Comparison of ENCODE assay signal across 1 cellular context in the genomic region with DNA sequence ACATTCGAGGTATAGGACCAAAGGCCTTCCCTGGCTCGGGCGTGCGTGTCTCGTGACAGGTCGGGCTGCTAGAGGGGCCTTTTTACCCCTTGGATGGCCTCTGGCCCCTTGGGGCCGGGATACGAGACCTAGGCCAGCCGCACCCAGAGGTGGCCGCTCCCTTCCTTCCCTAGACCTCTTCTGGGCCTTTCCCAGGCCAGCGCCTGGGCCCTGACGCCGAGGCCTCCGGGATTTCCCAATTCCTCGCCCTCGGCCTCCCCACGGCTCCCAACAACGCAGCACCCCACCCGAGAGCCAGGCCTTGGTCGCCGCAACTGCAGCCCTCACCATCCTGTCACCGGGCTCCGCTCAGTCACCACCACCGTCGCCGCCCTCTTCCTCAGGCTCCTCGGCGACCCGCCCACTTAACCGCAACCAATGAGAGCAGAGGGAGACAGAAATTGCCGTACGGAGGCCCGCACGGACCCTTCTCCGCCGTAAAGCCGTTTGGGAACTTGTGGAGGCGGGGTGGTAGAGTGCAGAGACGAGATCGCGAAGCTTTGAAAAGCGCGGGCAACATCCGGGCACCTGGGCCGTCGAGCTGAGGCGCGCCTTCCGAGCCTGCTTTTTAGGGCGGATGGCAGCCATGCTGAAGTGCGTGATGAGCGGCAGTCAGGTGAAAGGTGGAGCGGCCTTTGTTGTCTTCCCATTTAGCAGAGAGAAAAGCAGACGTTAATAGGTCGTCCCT.
A peak's percentile ranks its signal among the peaks of the same experiment; 100 is the strongest.
TF ChIP-seq lines count a peak whose summit lies in the region.

A gene (plus strand): TSS at position 610 of the 727 bp plus-strand sequence. CDS start 7 bp downstream, at position 617.
A gene (minus strand): TSS at position 390 of the 727 bp plus-strand sequence. CDS start 60 bp downstream, at position 330.

TF ChIP-seq in K562, 482 proteins besides CTCF, POLR2A, EP300 and RAD21 (continued from another document and continues in another):
- TF ChIP-seq, protein P1, sequence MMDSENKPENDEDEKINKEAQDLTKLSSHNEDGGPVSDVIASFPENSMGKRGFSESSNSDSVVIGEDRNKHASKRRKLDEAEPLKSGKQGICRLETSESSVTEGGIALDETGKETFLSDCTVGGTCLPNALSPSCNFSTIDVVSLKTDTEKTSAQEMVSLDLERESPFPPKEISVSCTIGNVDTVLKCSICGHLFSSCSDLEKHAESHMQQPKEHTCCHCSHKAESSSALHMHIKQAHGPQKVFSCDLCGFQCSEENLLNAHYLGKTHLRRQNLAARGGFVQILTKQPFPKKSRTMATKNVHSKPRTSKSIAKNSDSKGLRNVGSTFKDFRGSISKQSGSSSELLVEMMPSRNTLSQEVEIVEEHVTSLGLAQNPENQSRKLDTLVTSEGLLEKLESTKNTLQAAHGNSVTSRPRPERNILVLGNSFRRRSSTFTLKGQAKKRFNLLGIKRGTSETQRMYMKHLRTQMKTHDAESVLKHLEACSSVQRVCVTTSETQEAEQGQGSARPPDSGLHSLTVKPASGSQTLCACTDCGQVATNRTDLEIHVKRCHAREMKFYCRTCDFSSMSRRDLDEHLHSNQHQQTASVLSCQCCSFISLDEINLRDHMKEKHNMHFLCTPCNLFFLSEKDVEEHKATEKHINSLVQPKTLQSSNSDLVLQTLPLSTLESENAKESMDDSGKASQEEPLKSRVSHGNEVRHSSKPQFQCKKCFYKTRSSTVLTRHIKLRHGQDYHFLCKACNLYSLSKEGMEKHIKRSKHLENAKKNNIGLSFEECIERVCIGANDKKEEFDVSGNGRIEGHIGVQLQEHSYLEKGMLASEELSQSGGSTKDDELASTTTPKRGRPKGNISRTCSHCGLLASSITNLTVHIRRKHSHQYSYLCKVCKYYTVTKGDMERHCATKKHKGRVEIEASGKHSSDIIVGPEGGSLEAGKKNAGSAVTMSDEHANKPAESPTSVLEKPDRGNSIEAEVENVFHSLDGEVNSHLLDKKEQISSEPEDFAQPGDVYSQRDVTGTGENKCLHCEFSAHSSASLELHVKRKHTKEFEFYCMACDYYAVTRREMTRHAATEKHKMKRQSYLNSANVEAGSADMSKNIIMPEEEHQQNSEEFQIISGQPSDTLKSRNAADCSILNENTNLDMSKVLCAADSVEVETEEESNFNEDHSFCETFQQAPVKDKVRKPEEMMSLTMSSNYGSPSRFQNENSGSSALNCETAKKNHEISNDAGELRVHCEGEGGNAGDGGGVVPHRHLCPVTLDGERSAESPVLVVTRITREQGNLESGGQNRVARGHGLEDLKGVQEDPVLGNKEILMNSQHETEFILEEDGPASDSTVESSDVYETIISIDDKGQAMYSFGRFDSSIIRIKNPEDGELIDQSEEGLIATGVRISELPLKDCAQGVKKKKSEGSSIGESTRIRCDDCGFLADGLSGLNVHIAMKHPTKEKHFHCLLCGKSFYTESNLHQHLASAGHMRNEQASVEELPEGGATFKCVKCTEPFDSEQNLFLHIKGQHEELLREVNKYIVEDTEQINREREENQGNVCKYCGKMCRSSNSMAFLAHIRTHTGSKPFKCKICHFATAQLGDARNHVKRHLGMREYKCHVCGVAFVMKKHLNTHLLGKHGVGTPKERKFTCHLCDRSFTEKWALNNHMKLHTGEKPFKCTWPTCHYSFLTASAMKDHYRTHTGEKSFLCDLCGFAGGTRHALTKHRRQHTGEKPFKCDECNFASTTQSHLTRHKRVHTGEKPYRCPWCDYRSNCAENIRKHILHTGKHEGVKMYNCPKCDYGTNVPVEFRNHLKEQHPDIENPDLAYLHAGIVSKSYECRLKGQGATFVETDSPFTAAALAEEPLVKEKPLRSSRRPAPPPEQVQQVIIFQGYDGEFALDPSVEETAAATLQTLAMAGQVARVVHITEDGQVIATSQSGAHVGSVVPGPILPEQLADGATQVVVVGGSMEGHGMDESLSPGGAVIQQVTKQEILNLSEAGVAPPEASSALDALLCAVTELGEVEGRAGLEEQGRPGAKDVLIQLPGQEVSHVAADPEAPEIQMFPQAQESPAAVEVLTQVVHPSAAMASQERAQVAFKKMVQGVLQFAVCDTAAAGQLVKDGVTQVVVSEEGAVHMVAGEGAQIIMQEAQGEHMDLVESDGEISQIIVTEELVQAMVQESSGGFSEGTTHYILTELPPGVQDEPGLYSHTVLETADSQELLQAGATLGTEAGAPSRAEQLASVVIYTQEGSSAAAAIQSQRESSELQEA (IDR thresholded peaks at IDR 0.05; ENCODE audit: low read depth), result peak; percentile 98
- TF ChIP-seq ZNF174 (CRISPR knock-in tag; IDR thresholded peaks at IDR 0.05) (no peak), PYGO2 (tag; IDR thresholded peaks at IDR 0.05) (peak; percentile 79), TRIM28 (IDR thresholded peaks at IDR 0.05) (no peak), ZNF311 (CRISPR knock-in tag; IDR thresholded peaks at IDR 0.05) (peak; percentile 93), FOXK2 (conservative IDR thresholded peaks at IDR 0.05 in 1 of 2, IDR thresholded peaks at IDR 0.05 in 1 of 2; ENCODE audit: low read depth in 2 of 2) (peak in 1 of 2 experiments; percentile 67; a peak in 1 of 4 replicates), JUND (IDR thresholded peaks at IDR 0.05; ENCODE audit: borderline replicate concordance, low read depth, low read length) (peak; percentile 65), JUND (tag; IDR thresholded peaks at IDR 0.05; ENCODE audit: borderline replicate concordance, low read depth, low read length) (peak; percentile 68; the same call in 1 of the 3 replicates), ETV1 (tag; conservative IDR thresholded peaks at IDR 0.05; ENCODE audit: low read depth) (peak; percentile 85), FOXA3 (CRISPR knock-in tag; conservative IDR thresholded peaks at IDR 0.05 in 1 of 2, IDR thresholded peaks at IDR 0.05 in 1 of 2) (peak in 1 of 2 experiments; percentile 88; a peak in 1 of 4 replicates), EP400 (IDR thresholded peaks at IDR 0.05) (peak; percentile 95), ZNF143 (CRISPR knock-in tag; IDR thresholded peaks at IDR 0.05) (peak; percentile 63; the same call in 1 of the 2 replicates), ZNF436 (CRISPR knock-in tag; IDR thresholded peaks at IDR 0.05) (no peak), TAL1 (IDR thresholded peaks at IDR 0.05) (peak; percentile 8; the same call in 1 of the 2 replicates), JUN (IDR thresholded peaks at IDR 0.05; ENCODE audit: borderline replicate concordance, low read depth, low read length) (peak; percentile 80; the same call in 1 of the 2 replicates), JUN (CRISPR knock-in tag; IDR thresholded peaks at IDR 0.05; ENCODE audit: borderline replicate concordance) (peak; percentile 91; the same call in 1 of the 2 replicates), NCOR1 (IDR thresholded peaks at IDR 0.05) (no peak), NFRKB (IDR thresholded peaks at IDR 0.05; ENCODE audit: low read depth) (peak; percentile 94), ATF1 (CRISPR knock-in tag; IDR thresholded peaks at IDR 0.05) (no peak), ATF1 (tag; IDR thresholded peaks at IDR 0.05) (peak; percentile 88), SAP30 (IDR thresholded peaks at IDR 0.05; ENCODE audit: borderline replicate concordance, insufficient read depth, low read depth, low read length, poor library complexity, severe bottlenecking) (peak; percentile 61), NBN (IDR thresholded peaks at IDR 0.05; ENCODE audit: low read depth) (peak; percentile 90), MXI1 (IDR thresholded peaks at IDR 0.05; ENCODE audit: low read depth, low read length) (no peak), ZNF76 (CRISPR knock-in tag; IDR thresholded peaks at IDR 0.05; ENCODE audit: borderline replicate concordance) (peak; percentile 59; the same call in 1 of the 2 replicates), ZBTB1 (CRISPR knock-in tag; IDR thresholded peaks at IDR 0.05; ENCODE audit: borderline replicate concordance, low read depth) (peak; percentile 85; the same call in 1 of the 2 replicates), HMG20B (CRISPR knock-in tag; IDR thresholded peaks at IDR 0.05) (no peak), PTTG1 (tag; IDR thresholded peaks at IDR 0.05; ENCODE audit: low read depth) (peak; percentile 77), ESRRB (CRISPR knock-in tag; IDR thresholded peaks at IDR 0.05; ENCODE audit: borderline replicate concordance) (no peak)
- TF ChIP-seq, protein P2, sequence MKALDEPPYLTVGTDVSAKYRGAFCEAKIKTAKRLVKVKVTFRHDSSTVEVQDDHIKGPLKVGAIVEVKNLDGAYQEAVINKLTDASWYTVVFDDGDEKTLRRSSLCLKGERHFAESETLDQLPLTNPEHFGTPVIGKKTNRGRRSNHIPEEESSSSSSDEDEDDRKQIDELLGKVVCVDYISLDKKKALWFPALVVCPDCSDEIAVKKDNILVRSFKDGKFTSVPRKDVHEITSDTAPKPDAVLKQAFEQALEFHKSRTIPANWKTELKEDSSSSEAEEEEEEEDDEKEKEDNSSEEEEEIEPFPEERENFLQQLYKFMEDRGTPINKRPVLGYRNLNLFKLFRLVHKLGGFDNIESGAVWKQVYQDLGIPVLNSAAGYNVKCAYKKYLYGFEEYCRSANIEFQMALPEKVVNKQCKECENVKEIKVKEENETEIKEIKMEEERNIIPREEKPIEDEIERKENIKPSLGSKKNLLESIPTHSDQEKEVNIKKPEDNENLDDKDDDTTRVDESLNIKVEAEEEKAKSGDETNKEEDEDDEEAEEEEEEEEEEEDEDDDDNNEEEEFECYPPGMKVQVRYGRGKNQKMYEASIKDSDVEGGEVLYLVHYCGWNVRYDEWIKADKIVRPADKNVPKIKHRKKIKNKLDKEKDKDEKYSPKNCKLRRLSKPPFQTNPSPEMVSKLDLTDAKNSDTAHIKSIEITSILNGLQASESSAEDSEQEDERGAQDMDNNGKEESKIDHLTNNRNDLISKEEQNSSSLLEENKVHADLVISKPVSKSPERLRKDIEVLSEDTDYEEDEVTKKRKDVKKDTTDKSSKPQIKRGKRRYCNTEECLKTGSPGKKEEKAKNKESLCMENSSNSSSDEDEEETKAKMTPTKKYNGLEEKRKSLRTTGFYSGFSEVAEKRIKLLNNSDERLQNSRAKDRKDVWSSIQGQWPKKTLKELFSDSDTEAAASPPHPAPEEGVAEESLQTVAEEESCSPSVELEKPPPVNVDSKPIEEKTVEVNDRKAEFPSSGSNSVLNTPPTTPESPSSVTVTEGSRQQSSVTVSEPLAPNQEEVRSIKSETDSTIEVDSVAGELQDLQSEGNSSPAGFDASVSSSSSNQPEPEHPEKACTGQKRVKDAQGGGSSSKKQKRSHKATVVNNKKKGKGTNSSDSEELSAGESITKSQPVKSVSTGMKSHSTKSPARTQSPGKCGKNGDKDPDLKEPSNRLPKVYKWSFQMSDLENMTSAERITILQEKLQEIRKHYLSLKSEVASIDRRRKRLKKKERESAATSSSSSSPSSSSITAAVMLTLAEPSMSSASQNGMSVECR (CRISPR knock-in tag; IDR thresholded peaks at IDR 0.05), result peak; percentile 78
- TF ChIP-seq, protein P3, sequence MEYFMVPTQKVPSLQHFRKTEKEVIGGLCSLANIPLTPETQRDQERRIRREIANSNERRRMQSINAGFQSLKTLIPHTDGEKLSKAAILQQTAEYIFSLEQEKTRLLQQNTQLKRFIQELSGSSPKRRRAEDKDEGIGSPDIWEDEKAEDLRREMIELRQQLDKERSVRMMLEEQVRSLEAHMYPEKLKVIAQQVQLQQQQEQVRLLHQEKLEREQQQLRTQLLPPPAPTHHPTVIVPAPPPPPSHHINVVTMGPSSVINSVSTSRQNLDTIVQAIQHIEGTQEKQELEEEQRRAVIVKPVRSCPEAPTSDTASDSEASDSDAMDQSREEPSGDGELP (CRISPR knock-in tag; IDR thresholded peaks at IDR 0.05; ENCODE audit: borderline replicate concordance), result peak; percentile 95
- TF ChIP-seq, protein P4, sequence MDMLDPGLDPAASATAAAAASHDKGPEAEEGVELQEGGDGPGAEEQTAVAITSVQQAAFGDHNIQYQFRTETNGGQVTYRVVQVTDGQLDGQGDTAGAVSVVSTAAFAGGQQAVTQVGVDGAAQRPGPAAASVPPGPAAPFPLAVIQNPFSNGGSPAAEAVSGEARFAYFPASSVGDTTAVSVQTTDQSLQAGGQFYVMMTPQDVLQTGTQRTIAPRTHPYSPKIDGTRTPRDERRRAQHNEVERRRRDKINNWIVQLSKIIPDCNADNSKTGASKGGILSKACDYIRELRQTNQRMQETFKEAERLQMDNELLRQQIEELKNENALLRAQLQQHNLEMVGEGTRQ (CRISPR knock-in tag; IDR thresholded peaks at IDR 0.05), result no peak
- TF ChIP-seq, protein P5, sequence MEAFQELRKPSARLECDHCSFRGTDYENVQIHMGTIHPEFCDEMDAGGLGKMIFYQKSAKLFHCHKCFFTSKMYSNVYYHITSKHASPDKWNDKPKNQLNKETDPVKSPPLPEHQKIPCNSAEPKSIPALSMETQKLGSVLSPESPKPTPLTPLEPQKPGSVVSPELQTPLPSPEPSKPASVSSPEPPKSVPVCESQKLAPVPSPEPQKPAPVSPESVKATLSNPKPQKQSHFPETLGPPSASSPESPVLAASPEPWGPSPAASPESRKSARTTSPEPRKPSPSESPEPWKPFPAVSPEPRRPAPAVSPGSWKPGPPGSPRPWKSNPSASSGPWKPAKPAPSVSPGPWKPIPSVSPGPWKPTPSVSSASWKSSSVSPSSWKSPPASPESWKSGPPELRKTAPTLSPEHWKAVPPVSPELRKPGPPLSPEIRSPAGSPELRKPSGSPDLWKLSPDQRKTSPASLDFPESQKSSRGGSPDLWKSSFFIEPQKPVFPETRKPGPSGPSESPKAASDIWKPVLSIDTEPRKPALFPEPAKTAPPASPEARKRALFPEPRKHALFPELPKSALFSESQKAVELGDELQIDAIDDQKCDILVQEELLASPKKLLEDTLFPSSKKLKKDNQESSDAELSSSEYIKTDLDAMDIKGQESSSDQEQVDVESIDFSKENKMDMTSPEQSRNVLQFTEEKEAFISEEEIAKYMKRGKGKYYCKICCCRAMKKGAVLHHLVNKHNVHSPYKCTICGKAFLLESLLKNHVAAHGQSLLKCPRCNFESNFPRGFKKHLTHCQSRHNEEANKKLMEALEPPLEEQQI (IDR thresholded peaks at IDR 0.05), result peak; percentile 91
- TF ChIP-seq, protein P6, sequence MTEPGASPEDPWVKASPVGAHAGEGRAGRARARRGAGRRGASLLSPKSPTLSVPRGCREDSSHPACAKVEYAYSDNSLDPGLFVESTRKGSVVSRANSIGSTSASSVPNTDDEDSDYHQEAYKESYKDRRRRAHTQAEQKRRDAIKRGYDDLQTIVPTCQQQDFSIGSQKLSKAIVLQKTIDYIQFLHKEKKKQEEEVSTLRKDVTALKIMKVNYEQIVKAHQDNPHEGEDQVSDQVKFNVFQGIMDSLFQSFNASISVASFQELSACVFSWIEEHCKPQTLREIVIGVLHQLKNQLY (CRISPR knock-in tag; conservative IDR thresholded peaks at IDR 0.05), result peak in 1 of 2 experiments; percentile 95; a peak in 2 of 4 replicates
- TF ChIP-seq, protein P7, sequence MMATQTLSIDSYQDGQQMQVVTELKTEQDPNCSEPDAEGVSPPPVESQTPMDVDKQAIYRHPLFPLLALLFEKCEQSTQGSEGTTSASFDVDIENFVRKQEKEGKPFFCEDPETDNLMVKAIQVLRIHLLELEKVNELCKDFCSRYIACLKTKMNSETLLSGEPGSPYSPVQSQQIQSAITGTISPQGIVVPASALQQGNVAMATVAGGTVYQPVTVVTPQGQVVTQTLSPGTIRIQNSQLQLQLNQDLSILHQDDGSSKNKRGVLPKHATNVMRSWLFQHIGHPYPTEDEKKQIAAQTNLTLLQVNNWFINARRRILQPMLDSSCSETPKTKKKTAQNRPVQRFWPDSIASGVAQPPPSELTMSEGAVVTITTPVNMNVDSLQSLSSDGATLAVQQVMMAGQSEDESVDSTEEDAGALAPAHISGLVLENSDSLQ (IDR thresholded peaks at IDR 0.05), result peak; percentile 69
- TF ChIP-seq, protein P8, sequence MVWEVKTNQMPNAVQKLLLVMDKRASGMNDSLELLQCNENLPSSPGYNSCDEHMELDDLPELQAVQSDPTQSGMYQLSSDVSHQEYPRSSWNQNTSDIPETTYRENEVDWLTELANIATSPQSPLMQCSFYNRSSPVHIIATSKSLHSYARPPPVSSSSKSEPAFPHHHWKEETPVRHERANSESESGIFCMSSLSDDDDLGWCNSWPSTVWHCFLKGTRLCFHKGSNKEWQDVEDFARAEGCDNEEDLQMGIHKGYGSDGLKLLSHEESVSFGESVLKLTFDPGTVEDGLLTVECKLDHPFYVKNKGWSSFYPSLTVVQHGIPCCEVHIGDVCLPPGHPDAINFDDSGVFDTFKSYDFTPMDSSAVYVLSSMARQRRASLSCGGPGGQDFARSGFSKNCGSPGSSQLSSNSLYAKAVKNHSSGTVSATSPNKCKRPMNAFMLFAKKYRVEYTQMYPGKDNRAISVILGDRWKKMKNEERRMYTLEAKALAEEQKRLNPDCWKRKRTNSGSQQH (CRISPR knock-in tag; IDR thresholded peaks at IDR 0.05), result no peak
